In the genomic region with DNA sequence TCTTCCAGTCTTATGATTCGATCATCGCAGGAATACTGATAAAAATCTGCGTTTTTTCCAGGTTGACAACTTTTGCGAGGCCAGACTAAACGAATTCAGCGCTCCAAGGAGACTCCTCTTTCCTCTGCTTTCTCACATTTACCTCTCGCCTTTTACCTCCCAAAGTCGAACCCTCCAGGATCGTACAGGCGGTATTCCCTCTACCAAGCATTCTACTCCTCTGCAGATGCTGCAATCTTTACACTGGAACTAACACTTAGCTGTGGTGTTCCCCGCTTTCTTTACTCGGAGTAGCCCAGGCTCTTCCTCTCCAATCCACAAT, we compare ENCODE assay signal across 8 cellular contexts. TPM values are rescaled to one million over a fixed set of nuclear protein-coding genes. Genes with fewer than 3 reads are reported as not detected.
A peak's percentile ranks its signal among the peaks of the same experiment; 100 is the strongest.
DNase-seq lines count a peak whose midpoint lies in the region; ATAC-seq and TF ChIP-seq lines count a peak whose summit lies in the region.

No MANE protein-coding gene starts in this region.

- peak; percentile 26 for ATAC-seq in GM18498 (IDR thresholded peaks at IDR 0.05; ENCODE audit: unreplicated experiment)
- ATAC-seq in HG02623 (IDR thresholded peaks at IDR 0.05; ENCODE audit: unreplicated experiment): peak; percentile 12
- no peak for ATAC-seq in right cardiac atrium

- H3K9me3 ChIP-seq in right cardiac atrium (ENCODE audit: control insufficient read depth, low read length) (no peaks in the 10 kb centered on the region), spleen (no peaks in the 10 kb centered on the region)

- intact Hi-C loops in right cardiac atrium (cut with DNase I): no loop called here
- intact Hi-C loops in spleen (cut with DNase I; ENCODE audit: low total_unique reads): no loop called here

- H3K4me3 ChIP-seq in right cardiac atrium (ENCODE audit: low read length) (peak overlapping the region; percentile 71), spleen (peak overlapping the region; percentile 77 to 100 (median 94))

- TF ChIP-seq CTCF in VCaP (conservative IDR thresholded peaks at IDR 0.05) (no peak), spleen (IDR thresholded peaks at IDR 0.05 in 8 of 11, conservative IDR thresholded peaks at IDR 0.05 in 3 of 11) (no peak)

- H3K27me3 ChIP-seq in right cardiac atrium (ENCODE audit: control insufficient read depth, insufficient read depth) (no peaks in the 10 kb centered on the region), spleen (replicated peaks in 1 of 7) (no peaks in the 10 kb centered on the region)

- WGBS in right cardiac atrium: under 1% methylated on average over 12 of the region's 12 CpGs
- 0 to 1% (median 0%) methylated on average over 12 of the region's 12 CpGs for WGBS in spleen, 5 donors

- TF ChIP-seq POLR2A in spleen (IDR thresholded peaks at IDR 0.05): no peak

- peak overlapping the region; percentile 95 for H3K27ac ChIP-seq in VCaP
- H3K27ac ChIP-seq in right cardiac atrium (ENCODE audit: low read length): peak overlapping the region; percentile 90
- peak overlapping the region; percentile 83 to 97 (median 94) for H3K27ac ChIP-seq in spleen

- H3K4me1 ChIP-seq in right cardiac atrium (ENCODE audit: control insufficient read depth, insufficient read depth, low read length) (no peaks in the 10 kb centered on the region), spleen (peaks cover 20 to 86% (median 55%) of the 10 kb centered on the region in 6 donors)

- peaks cover 0 to 36% (median 9%) of the 10 kb centered on the region in 6 donors for H3K36me3 ChIP-seq in spleen

- no peak for DNase-seq in right cardiac atrium
- DNase-seq in spleen: no peak
- no peak for DNase-seq in HPDE6-E6E7 (ENCODE audit: extremely low spot score)
- no peak for DNase-seq in ecto neural progenitor cell (ENCODE audit: low spot score)
- DNase-seq in NCI-H1694 (lab: John Stamatoyannopoulos, UW): no peak

RNA-seq across cellular contexts. Expression of a gene that starts 0.4 kb away (rescaled TPM):
- 10 to 100 TPM in 3 of 4 donors, 1 to 10 TPM in 1; 9.4 to 13.8 (median 13.0) TPM for total RNA-seq in right cardiac atrium
- 12.4 TPM for polyA plus RNA-seq in right cardiac atrium
- total RNA-seq in spleen: 10 to 100 TPM; 33.5 to 63.4 (median 44.7) TPM
- polyA plus RNA-seq in spleen: 10 to 100 TPM; 32.5 to 44.3 (median 36.9) TPM

RNA-seq across cellular contexts. Expression of a gene that starts 0.7 kb away (rescaled TPM):
- total RNA-seq in right cardiac atrium (10 to 100 TPM; 46.6 to 70.4 (median 63.1) TPM), spleen (10 to 100 TPM; 52.7 to 93.8 (median 67.8) TPM)
- polyA plus RNA-seq in right cardiac atrium (46.0 TPM), spleen (10 to 100 TPM; 38.8 to 54.6 (median 47.1) TPM)

Comparison
In these comparisons a context has a peak if more than half of its experiments do, and no peak if none do; other contexts are left out.
1. ATAC-seq: peak in GM18498 (single experiment) and HG02623 (single experiment); none in right cardiac atrium (0 of 2).
2. Peak in every context shown above with its lines, with median percentiles within 50 percentile points of each other: H3K27ac ChIP-seq.